12 cellular contexts compared by ENCODE assay signal in the genomic region with DNA sequence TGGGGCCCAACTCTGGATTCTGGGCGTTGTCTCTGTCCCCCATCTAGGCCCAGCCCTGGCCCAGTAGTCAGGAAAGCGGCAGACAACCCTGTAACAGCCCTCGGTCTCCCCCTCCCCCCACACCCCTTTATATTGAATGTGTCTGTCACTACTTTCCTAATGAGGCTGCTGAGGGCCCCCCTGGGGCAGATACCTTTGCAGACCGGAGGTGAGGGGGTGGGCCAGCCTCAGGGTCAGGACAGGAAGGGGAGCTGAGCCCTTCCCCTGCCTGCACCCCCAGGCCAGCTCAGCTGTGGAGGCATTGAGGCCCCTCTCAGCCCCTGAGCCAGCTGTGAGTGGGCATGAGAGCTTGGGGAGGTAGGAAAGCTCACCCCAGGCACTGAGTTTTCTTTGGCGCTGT. TPM values are rescaled to one million over a fixed set of nuclear protein-coding genes. Genes with fewer than 3 reads are reported as not detected.
A peak's percentile ranks its signal among the peaks of the same experiment; 100 is the strongest.
DNase-seq lines count a peak whose midpoint lies in the region; ATAC-seq and TF ChIP-seq lines count a peak whose summit lies in the region.
"Had no signal": no experiment of that assay in that cellular context is flagged by ENCODE, and none has a peak within 500 bp of the region (broad histone marks: within the 10 kb centered on the region; RNA-seq: fewer than 3 reads in every experiment).

No MANE protein-coding gene starts in this region.

- CTCF ChIA-PET in CD4-positive, alpha-beta T cell (lab: Charles Lee): no interaction called here

- no peaks in the 10 kb centered on the region for H3K9me3 Mint-ChIP-seq in progenitor cell of endocrine pancreas (ENCODE audit: low read depth)
- no peaks in the 10 kb centered on the region for H3K9me3 Mint-ChIP-seq in stimulated activated memory B cell treated with anti-CD40 and anti-IgM and Interleukin-4, amounts not matched to agents 10 μg/mL and 1 μg/mL and 100 μg/mL, for 72 hours
- no peaks in the 10 kb centered on the region for H3K9me3 Mint-ChIP-seq in CD4-positive, alpha-beta T cell

- TF ChIP-seq CTCF in esophagus squamous epithelium (IDR thresholded peaks at IDR 0.05) (no peak), progenitor cell of endocrine pancreas (IDR thresholded peaks at IDR 0.05; ENCODE audit: unreplicated experiment) (no peak)
- no peak for TF ChIP-seq CTCF in CD4-positive, alpha-beta T cell (IDR thresholded peaks at IDR 0.05)

- H3K27ac Mint-ChIP-seq in progenitor cell of endocrine pancreas: peak overlapping the region; percentile 59
- H3K27ac Mint-ChIP-seq in stimulated activated memory B cell treated with anti-CD40 and anti-IgM and Interleukin-4, amounts not matched to agents 10 μg/mL and 1 μg/mL and 100 μg/mL, for 72 hours: no peak overlapping the region
- H3K27ac Mint-ChIP-seq in CD4-positive, alpha-beta T cell: no peak overlapping the region

- peaks cover 56% of the 10 kb centered on the region for H3K4me1 Mint-ChIP-seq in progenitor cell of endocrine pancreas (ENCODE audit: low read depth)
- peaks cover 63% of the 10 kb centered on the region for H3K4me1 Mint-ChIP-seq in stimulated activated memory B cell treated with anti-CD40 and anti-IgM and Interleukin-4, amounts not matched to agents 10 μg/mL and 1 μg/mL and 100 μg/mL, for 72 hours
- peaks cover 25% of the 10 kb centered on the region for H3K4me1 Mint-ChIP-seq in CD4-positive, alpha-beta T cell (ENCODE audit: low read depth)

- H3K4me1 ChIP-seq in right cardiac atrium (ENCODE audit: control insufficient read depth, insufficient read depth, low read length) (peaks cover 49% of the 10 kb centered on the region), esophagus squamous epithelium (peaks cover 82 to 97% (median 85%) of the 10 kb centered on the region in 3 donors)

- TF ChIP-seq POLR2A in esophagus squamous epithelium (IDR thresholded peaks at IDR 0.05): no peak

- H3K27me3 ChIP-seq in right cardiac atrium (ENCODE audit: control insufficient read depth, insufficient read depth): no peaks in the 10 kb centered on the region
- H3K27me3 ChIP-seq in esophagus squamous epithelium: no peaks in the 10 kb centered on the region
- no peaks in the 10 kb centered on the region for H3K27me3 ChIP-seq in CD4-positive, alpha-beta T cell (ENCODE audit: control insufficient read depth, insufficient read depth, low read length)

- H3K36me3 ChIP-seq in esophagus squamous epithelium: no peaks in the 10 kb centered on the region

- ATAC-seq in right cardiac atrium (no peak), left ventricle myocardium superior (no peak)
- no peak for ATAC-seq in stimulated activated memory B cell treated with anti-CD40 and anti-IgM and Interleukin-4, amounts not matched to agents 10 μg/mL and 1 μg/mL and 100 μg/mL, for 72 hours
- no peak for ATAC-seq in CD4-positive, alpha-beta T cell (ENCODE audit: poor library complexity)

- H3K27me3 Mint-ChIP-seq in progenitor cell of endocrine pancreas: no peaks in the 10 kb centered on the region
- no peaks in the 10 kb centered on the region for H3K27me3 Mint-ChIP-seq in stimulated activated memory B cell treated with anti-CD40 and anti-IgM and Interleukin-4, amounts not matched to agents 10 μg/mL and 1 μg/mL and 100 μg/mL, for 72 hours
- no peaks in the 10 kb centered on the region for H3K27me3 Mint-ChIP-seq in CD4-positive, alpha-beta T cell

- H3K4me3 ChIP-seq in right cardiac atrium (ENCODE audit: low read length) (no peak overlapping the region), esophagus squamous epithelium (no peak overlapping the region)

- POLR2A ChIA-PET in CD4-positive, alpha-beta T cell (lab: Charles Lee): interaction anchor here (1.0 kb wide), 1 partner anchor 136 kb away, joined by 3 read pairs; no protein-coding TSS in a partner anchor

- H3K27ac ChIP-seq in right cardiac atrium (ENCODE audit: low read length) (peak overlapping the region; percentile 53), esophagus squamous epithelium (peak overlapping the region; percentile 67 to 99 (median 98))
- no peak overlapping the region for H3K27ac ChIP-seq in CD4-positive, alpha-beta T cell (ENCODE audit: low read depth, low read length)

- no peaks in the 10 kb centered on the region for H3K36me3 Mint-ChIP-seq in progenitor cell of endocrine pancreas (ENCODE audit: insufficient read depth)
- peaks cover 11% of the 10 kb centered on the region for H3K36me3 Mint-ChIP-seq in stimulated activated memory B cell treated with anti-CD40 and anti-IgM and Interleukin-4, amounts not matched to agents 10 μg/mL and 1 μg/mL and 100 μg/mL, for 72 hours
- peaks cover 5% of the 10 kb centered on the region for H3K36me3 Mint-ChIP-seq in CD4-positive, alpha-beta T cell (ENCODE audit: low read depth)

- no peaks in the 10 kb centered on the region for H3K9me3 ChIP-seq in right cardiac atrium (ENCODE audit: control insufficient read depth, low read length)
- no peaks in the 10 kb centered on the region for H3K9me3 ChIP-seq in esophagus squamous epithelium
- no peaks in the 10 kb centered on the region for H3K9me3 ChIP-seq in CD4-positive, alpha-beta T cell (ENCODE audit: control insufficient read depth, low read length)

- WGBS in right cardiac atrium: 59% methylated on average over 5 of the region's 5 CpGs
- 80% methylated on average over 1 of the region's 5 CpGs for WGBS in esophagus squamous epithelium, 2 donors

- DNase-seq in right cardiac atrium (peak in 2 of 3 donors; percentile 35 to 47), left ventricle myocardium superior (no peak), esophagus squamous epithelium (lab: John Stamatoyannopoulos, UW) (no peak), progenitor cell of endocrine pancreas (ENCODE audit: low spot score, unreplicated experiment) (no peak)
- DNase-seq in activated T-cell treated with anti-CD3 and anti-CD28 coated beads, Interleukin-2, amount 50 U/mL, for 1 hour: no peak
- no peak for DNase-seq in activated CD8-positive, alpha-beta memory T cell treated with anti-CD3 and anti-CD28 coated beads, Interleukin-2, amount 50 U/mL, for 48 hours
- DNase-seq in CD4-positive, alpha-beta T cell: no peak
- DNase-seq: activated naive CD4-positive, alpha-beta T cell; cerebellar nuclear complex; NCI-H345; small intestine had no signal

- H3K4me3 Mint-ChIP-seq in progenitor cell of endocrine pancreas (ENCODE audit: low read depth): no peak overlapping the region
- no peak overlapping the region for H3K4me3 Mint-ChIP-seq in stimulated activated memory B cell treated with anti-CD40 and anti-IgM and Interleukin-4, amounts not matched to agents 10 μg/mL and 1 μg/mL and 100 μg/mL, for 72 hours
- no peak overlapping the region for H3K4me3 Mint-ChIP-seq in CD4-positive, alpha-beta T cell

- intact Hi-C loops in right cardiac atrium (cut with DNase I) (no loop called here), left ventricle myocardium superior (cut with micrococcal nuclease) (loop anchor here (10.0 kb wide), 1 partner anchor 86 kb away; no protein-coding TSS in a partner anchor), esophagus squamous epithelium (cut with DNase I) (no loop called here)
- intact Hi-C loops in CD4-positive, alpha-beta T cell (cut with DNase I, micrococcal nuclease): loop anchor here in 1 of 2 experiments (10.0 kb wide), 1 partner anchor 86 kb away; no protein-coding TSS in a partner anchor

RNA-seq across cellular contexts. Expression of gene RAI1, which starts 17.1 kb away (rescaled TPM):
- 10 to 100 TPM; 18.2 to 26.8 (median 23.4) TPM for total RNA-seq in right cardiac atrium
- 18.8 TPM for polyA plus RNA-seq in right cardiac atrium
- 30.1 TPM for total RNA-seq in left ventricle myocardium superior
- 10 to 100 TPM; 17.0 to 36.3 (median 22.3) TPM for total RNA-seq in esophagus squamous epithelium
- total RNA-seq in progenitor cell of endocrine pancreas: 69.0 and 75.0 TPM in 2 replicates
- 10 to 100 TPM; 19.3 to 25.2 TPM for total RNA-seq in CD4-positive, alpha-beta T cell

Comparison
In these comparisons a context has a peak if more than half of its experiments do, and no peak if none do; other contexts are left out.
1. DNase-seq: peak in right cardiac atrium (2 of 3); none in left ventricle myocardium superior (single experiment), esophagus squamous epithelium (single experiment), progenitor cell of endocrine pancreas (single experiment), activated T-cell treated with anti-CD3 and anti-CD28 coated beads, Interleukin-2, amount 50 U/mL, for 1 hour (single experiment), activated CD8-positive, alpha-beta memory T cell treated with anti-CD3 and anti-CD28 coated beads, Interleukin-2, amount 50 U/mL, for 48 hours (single experiment) and CD4-positive, alpha-beta T cell (0 of 10).